8 cellular contexts compared by ENCODE assay signal in genomic region chr2:31333527-31334183, GRCh38.
DNase-seq lines count a peak whose midpoint lies in the region; ATAC-seq, FAIRE-seq and TF ChIP-seq lines count a peak whose summit lies in the region.

No MANE protein-coding gene starts in this region.

- no peaks in the 10 kb centered on the region for H3K9me3 ChIP-seq in Panc1 (ENCODE audit: control insufficient read depth, insufficient read depth, low read depth, low read length)

- H3K4me3 Mint-ChIP-seq in activated T-cell treated with anti-CD3 and anti-CD28 coated beads, Interleukin-2, amount 50 U/mL, for 72 hours: no peak overlapping the region

- POLR2A ChIA-PET in Panc1 (lab: Charles Lee): no interaction called here

- peak; percentile 72 for FAIRE-seq in D721Med (lab: Jason Lieb, UNC)

- no peaks in the 10 kb centered on the region; the same call in none of the 2 replicates for H3K27me3 ChIP-seq in Panc1 (ENCODE audit: control insufficient read depth, insufficient read depth, low read length)

- TF ChIP-seq CTCF in D721Med (IDR thresholded peaks at IDR 0.05; ENCODE audit: insufficient read depth, missing control alignments) (peak; percentile 99), Panc1 (IDR thresholded peaks at IDR 0.05) (peak; percentile 91), fibroblast of the aortic adventitia (IDR thresholded peaks at IDR 0.05; ENCODE audit: insufficient read depth, low read length) (peak; percentile 98)

- H3K4me3 ChIP-seq in Panc1 (ENCODE audit: low read depth in 2 of 2, low read length in 2 of 2) (no peak overlapping the region), fibroblast of the aortic adventitia (ENCODE audit: low read depth, low read length) (no peak overlapping the region)

- TF ChIP-seq RAD21 in Ishikawa (IDR thresholded peaks at IDR 0.05; ENCODE audit: low read depth): peak; percentile 90

- H3K9me3 Mint-ChIP-seq in activated T-cell treated with anti-CD3 and anti-CD28 coated beads, Interleukin-2, amount 50 U/mL, for 72 hours: no peaks in the 10 kb centered on the region

- H3K27ac ChIP-seq in Panc1 (ENCODE audit: low read length): no peak overlapping the region

- peak; percentile 87 for ATAC-seq in GM21447 (IDR thresholded peaks at IDR 0.05; ENCODE audit: unreplicated experiment)
- ATAC-seq in Panc1: peak; percentile 93
- peak; percentile 84 to 85 for ATAC-seq in activated T-cell treated with anti-CD3 and anti-CD28 coated beads, Interleukin-2, amount 50 U/mL, for 72 hours (replicated peaks in 1 of 2)

- no peak overlapping the region for H3K27ac Mint-ChIP-seq in activated T-cell treated with anti-CD3 and anti-CD28 coated beads, Interleukin-2, amount 50 U/mL, for 72 hours

- intact Hi-C loops in Panc1 (cut with micrococcal nuclease; ENCODE audit: unreplicated experiment): loop anchor here (2.0 to 10.0 kb wide), 3 partner anchors 161 to 619 kb away; no protein-coding TSS in a partner anchor

- CTCF ChIA-PET in Panc1 (lab: Charles Lee): interaction anchor here (1.0 kb wide), 1 partner anchor 182 kb away, joined by 3 read pairs; no protein-coding TSS in a partner anchor

- H3K27me3 Mint-ChIP-seq in activated T-cell treated with anti-CD3 and anti-CD28 coated beads, Interleukin-2, amount 50 U/mL, for 72 hours (ENCODE audit: low read depth): no peaks in the 10 kb centered on the region

- DNase-seq in D721Med (ENCODE audit: insufficient read length, low spot score) (peak; percentile 60), Panc1 (ENCODE audit: low read depth, low spot score) (peak; percentile 66), fibroblast of the aortic adventitia (ENCODE audit: low read depth) (peak; percentile 87), nucleus accumbens (lab: John Stamatoyannopoulos, UW) (peak in 50 of 56 donors; percentile 2 to 88 (median 46)), superior temporal gyrus (ENCODE audit: extremely low spot score) (peak; percentile 96)
- DNase-seq in activated T-cell treated with anti-CD3 and anti-CD28 coated beads, Interleukin-2, amount 50 U/mL, for 72 hours: peak; percentile 78 to 81

- no peak for TF ChIP-seq EP300 in Ishikawa (IDR thresholded peaks at IDR 0.05; ENCODE audit: borderline replicate concordance)

- BruUV-seq in Panc1 (replicated peaks; lab: Mats Ljungman, UMichigan): no TSS peak

- no peaks in the 10 kb centered on the region for H3K36me3 Mint-ChIP-seq in activated T-cell treated with anti-CD3 and anti-CD28 coated beads, Interleukin-2, amount 50 U/mL, for 72 hours (ENCODE audit: insufficient read depth in 2 of 2)

- H3K4me1 Mint-ChIP-seq in activated T-cell treated with anti-CD3 and anti-CD28 coated beads, Interleukin-2, amount 50 U/mL, for 72 hours (ENCODE audit: low read depth): no peaks in the 10 kb centered on the region

- no peaks in the 10 kb centered on the region for H3K36me3 ChIP-seq in Panc1 (ENCODE audit: control insufficient read depth, insufficient read depth, low read length)

- no peaks in the 10 kb centered on the region for H3K4me1 ChIP-seq in Panc1 (ENCODE audit: control insufficient read depth, insufficient read depth, low read length)

- in situ Hi-C loops in Panc1 (cut with HindIII; ENCODE audit: low pct_unique_long_range_greater_than_20kb, low sequenced_read_pairs): no loop called here

TF ChIP-seq in Ishikawa, 13 proteins besides CTCF, POLR2A, EP300 and RAD21:
- TF ChIP-seq, protein P1, sequence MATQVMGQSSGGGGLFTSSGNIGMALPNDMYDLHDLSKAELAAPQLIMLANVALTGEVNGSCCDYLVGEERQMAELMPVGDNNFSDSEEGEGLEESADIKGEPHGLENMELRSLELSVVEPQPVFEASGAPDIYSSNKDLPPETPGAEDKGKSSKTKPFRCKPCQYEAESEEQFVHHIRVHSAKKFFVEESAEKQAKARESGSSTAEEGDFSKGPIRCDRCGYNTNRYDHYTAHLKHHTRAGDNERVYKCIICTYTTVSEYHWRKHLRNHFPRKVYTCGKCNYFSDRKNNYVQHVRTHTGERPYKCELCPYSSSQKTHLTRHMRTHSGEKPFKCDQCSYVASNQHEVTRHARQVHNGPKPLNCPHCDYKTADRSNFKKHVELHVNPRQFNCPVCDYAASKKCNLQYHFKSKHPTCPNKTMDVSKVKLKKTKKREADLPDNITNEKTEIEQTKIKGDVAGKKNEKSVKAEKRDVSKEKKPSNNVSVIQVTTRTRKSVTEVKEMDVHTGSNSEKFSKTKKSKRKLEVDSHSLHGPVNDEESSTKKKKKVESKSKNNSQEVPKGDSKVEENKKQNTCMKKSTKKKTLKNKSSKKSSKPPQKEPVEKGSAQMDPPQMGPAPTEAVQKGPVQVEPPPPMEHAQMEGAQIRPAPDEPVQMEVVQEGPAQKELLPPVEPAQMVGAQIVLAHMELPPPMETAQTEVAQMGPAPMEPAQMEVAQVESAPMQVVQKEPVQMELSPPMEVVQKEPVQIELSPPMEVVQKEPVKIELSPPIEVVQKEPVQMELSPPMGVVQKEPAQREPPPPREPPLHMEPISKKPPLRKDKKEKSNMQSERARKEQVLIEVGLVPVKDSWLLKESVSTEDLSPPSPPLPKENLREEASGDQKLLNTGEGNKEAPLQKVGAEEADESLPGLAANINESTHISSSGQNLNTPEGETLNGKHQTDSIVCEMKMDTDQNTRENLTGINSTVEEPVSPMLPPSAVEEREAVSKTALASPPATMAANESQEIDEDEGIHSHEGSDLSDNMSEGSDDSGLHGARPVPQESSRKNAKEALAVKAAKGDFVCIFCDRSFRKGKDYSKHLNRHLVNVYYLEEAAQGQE (IDR thresholded peaks at IDR 0.05; ENCODE audit: low read depth): no peak
- TF ChIP-seq TAF1 (IDR thresholded peaks at IDR 0.05; ENCODE audit: low read depth) (no peak), TEAD4 (IDR thresholded peaks at IDR 0.05) (0 out of 2 replicates have a peak, but pooled peaks have one; percentile 21)

Comparison
In these comparisons a context has a peak if more than half of its experiments do, and no peak if none do; other contexts are left out.
1. DNase-seq: peak in every context shown above with its lines; median percentile 96 in superior temporal gyrus; 87 in fibroblast of the aortic adventitia; 80 in activated T-cell treated with anti-CD3 and anti-CD28 coated beads, Interleukin-2, amount 50 U/mL, for 72 hours; 66 in Panc1; 60 in D721Med; 46 in nucleus accumbens.